Comparison of ENCODE assay signal across 11 cellular contexts in the genomic region with DNA sequence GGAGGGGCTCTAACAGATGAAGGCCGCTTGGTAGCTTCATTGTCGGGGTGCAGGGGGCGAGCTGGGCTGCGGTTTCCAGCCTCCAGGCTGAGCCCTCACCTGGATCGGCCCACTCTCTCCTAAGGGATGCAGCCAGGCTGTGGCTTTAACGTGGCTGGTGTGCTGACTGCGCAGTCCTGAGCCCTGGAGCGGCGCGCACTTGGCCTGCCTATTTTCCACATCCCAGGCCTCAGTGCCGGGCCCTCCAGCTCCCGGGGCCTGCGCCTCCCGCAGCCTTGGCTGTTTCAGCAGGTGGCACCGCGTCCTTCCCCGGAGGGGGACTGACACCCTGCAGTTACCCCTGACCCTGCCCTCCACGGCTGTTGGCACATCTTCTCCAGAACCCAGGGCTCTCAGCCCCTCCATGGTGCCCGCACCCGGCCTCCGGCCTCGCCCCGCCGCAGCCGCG. TPM values are rescaled to one million over a fixed set of nuclear protein-coding genes. Genes with fewer than 3 reads are reported as not detected.
DNase-seq lines count a peak whose midpoint lies in the region; ATAC-seq and TF ChIP-seq lines count a peak whose summit lies in the region.
"Had no signal": no experiment of that assay in that cellular context is flagged by ENCODE, and none has a peak within 500 bp of the region (broad histone marks: within the 10 kb centered on the region; RNA-seq: fewer than 3 reads in every experiment).

No MANE protein-coding gene starts in this region.

- CTCF ChIA-PET in activated CD4-positive, alpha-beta memory T cell treated with anti-CD3 and anti-CD28 coated beads for 36 hours (lab: Charles Lee): interaction anchor here (0.7 to 1.9 kb wide), 8 partner anchors 13 to 381 kb away, joined by 3 to 10 read pairs (median 4); a partner anchor contains a TSS
- CTCF ChIA-PET in activated CD4-positive, alpha-beta memory T cell treated with anti-CD3 and anti-CD28 coated beads, Interleukin-2, amount 10 ng/mL, durations not matched to agents 7 days and 5 days (lab: Charles Lee): interaction anchor here (0.9 to 3.0 kb wide), 10 partner anchors 12 to 293 kb away, joined by 3 to 15 read pairs (median 4); a partner anchor contains a TSS
- CTCF ChIA-PET in A673 (lab: Charles Lee): no interaction called here

- no peak for ATAC-seq in T-helper 17 cell
- no peak for ATAC-seq in HG03135 (IDR thresholded peaks at IDR 0.05; ENCODE audit: unreplicated experiment)

- no peak for TF ChIP-seq CTCF in A673 (conservative IDR thresholded peaks at IDR 0.05; ENCODE audit: low read depth, low read length)

- no peak overlapping the region for H3K27ac ChIP-seq in A673 (ENCODE audit: low read depth, low read length, poor library complexity, severe bottlenecking)

- BruUV-seq in A673 (replicated peaks; lab: Mats Ljungman, UMichigan): no TSS peak

- H3K27ac Mint-ChIP-seq in activated CD4-positive, alpha-beta memory T cell treated with anti-CD3 and anti-CD28 coated beads for 36 hours: no peak overlapping the region
- no peak overlapping the region for H3K27ac Mint-ChIP-seq in activated CD4-positive, alpha-beta memory T cell treated with anti-CD3 and anti-CD28 coated beads, Interleukin-2, amount 10 ng/mL, durations not matched to agents 7 days and 5 days
- peak overlapping the region; percentile 9 for H3K27ac Mint-ChIP-seq in T-helper 17 cell
- H3K27ac Mint-ChIP-seq: stimulated activated naive CD8-positive, alpha-beta T cell treated with anti-CD3 and anti-CD28 coated beads, Interleukin-15, amount 100 ng/mL, for 72 hours had no signal

- H3K4me3 ChIP-seq in iPS-18c (ENCODE audit: insufficient read depth, low read depth, low read length) (peak overlapping the region; percentile 15; the same call in 1 of the 2 replicates), skeletal muscle satellite cell (ENCODE audit: low read length) (no peak overlapping the region), A673 (ENCODE audit: low read depth, low read length, poor library complexity, severe bottlenecking) (no peak overlapping the region)

- peaks cover 18% of the 10 kb centered on the region for H3K4me1 ChIP-seq in skeletal muscle satellite cell (ENCODE audit: control insufficient read depth, insufficient read depth, low read length)
- no peaks in the 10 kb centered on the region for H3K4me1 ChIP-seq in A673 (ENCODE audit: insufficient read depth, low read length, poor library complexity, severe bottlenecking)

- peak overlapping the region; percentile 72 for H3K9ac ChIP-seq in skeletal muscle satellite cell (ENCODE audit: low read depth, low read length)

- no peaks in the 10 kb centered on the region for H3K9me3 Mint-ChIP-seq in activated CD4-positive, alpha-beta memory T cell treated with anti-CD3 and anti-CD28 coated beads for 36 hours
- no peaks in the 10 kb centered on the region for H3K9me3 Mint-ChIP-seq in activated CD4-positive, alpha-beta memory T cell treated with anti-CD3 and anti-CD28 coated beads, Interleukin-2, amount 10 ng/mL, durations not matched to agents 7 days and 5 days
- H3K9me3 Mint-ChIP-seq: stimulated activated naive CD8-positive, alpha-beta T cell treated with anti-CD3 and anti-CD28 coated beads, Interleukin-15, amount 100 ng/mL, for 72 hours had no signal

- no peak overlapping the region for H3K4me2 ChIP-seq in skeletal muscle satellite cell (ENCODE audit: low read length)

- no peak for DNase-seq in activated CD4-positive, alpha-beta memory T cell treated with anti-CD3 and anti-CD28 coated beads for 36 hours
- DNase-seq in activated CD4-positive, alpha-beta memory T cell treated with anti-CD3 and anti-CD28 coated beads, Interleukin-2, amount 10 ng/mL, durations not matched to agents 7 days and 5 days: no peak
- DNase-seq in T-helper 17 cell (peak in 1 of 3 donors; percentile 36), A673 (ENCODE audit: low spot score) (no peak), NCI-H1694 (lab: John Stamatoyannopoulos, UW) (no peak)
- DNase-seq: ACHN, NCI-H1694 treated with DMSO at 0.1 percent for 48 hours had no signal

- POLR2A ChIA-PET in activated CD4-positive, alpha-beta memory T cell treated with anti-CD3 and anti-CD28 coated beads for 36 hours (lab: Charles Lee): interaction anchor here (1.0 to 2.7 kb wide), 5 partner anchors 25 to 229 kb away, joined by 4 to 21 read pairs (median 5); a partner anchor contains a TSS
- POLR2A ChIA-PET in activated CD4-positive, alpha-beta memory T cell treated with anti-CD3 and anti-CD28 coated beads, Interleukin-2, amount 10 ng/mL, durations not matched to agents 7 days and 5 days (lab: Charles Lee): interaction anchor here (1.0 to 4.7 kb wide), 6 partner anchors 24 to 293 kb away, joined by 3 to 43 read pairs (median 7); a partner anchor contains a TSS
- POLR2A ChIA-PET in A673 (lab: Charles Lee; ENCODE audit: low non-redundant PET): no interaction called here

- H3K36me3 ChIP-seq in skeletal muscle satellite cell (ENCODE audit: insufficient read depth, low read length) (peaks cover 19% of the 10 kb centered on the region), A673 (ENCODE audit: insufficient read depth, low read length, poor library complexity, severe bottlenecking) (peaks cover 11% of the 10 kb centered on the region)

- H3K27me3 Mint-ChIP-seq in activated CD4-positive, alpha-beta memory T cell treated with anti-CD3 and anti-CD28 coated beads for 36 hours: no peaks in the 10 kb centered on the region
- no peaks in the 10 kb centered on the region for H3K27me3 Mint-ChIP-seq in activated CD4-positive, alpha-beta memory T cell treated with anti-CD3 and anti-CD28 coated beads, Interleukin-2, amount 10 ng/mL, durations not matched to agents 7 days and 5 days
- no peaks in the 10 kb centered on the region for H3K27me3 Mint-ChIP-seq in T-helper 17 cell
- H3K27me3 Mint-ChIP-seq: stimulated activated naive CD8-positive, alpha-beta T cell treated with anti-CD3 and anti-CD28 coated beads, Interleukin-15, amount 100 ng/mL, for 72 hours had no signal

- no peaks in the 10 kb centered on the region for H3K9me3 ChIP-seq in T-helper 17 cell (ENCODE audit: control insufficient read depth, low read length, poor library complexity, severe bottlenecking)
- H3K9me3 ChIP-seq in iPS-18c (ENCODE audit: control insufficient read depth, insufficient read depth, low read length): no peaks in the 10 kb centered on the region
- no peaks in the 10 kb centered on the region for H3K9me3 ChIP-seq in skeletal muscle satellite cell (replicated peaks; ENCODE audit: low read length)
- H3K9me3 ChIP-seq in A673 (ENCODE audit: low read depth, low read length, poor library complexity, severe bottlenecking): no peaks in the 10 kb centered on the region

- H3K27me3 ChIP-seq in skeletal muscle satellite cell (ENCODE audit: control insufficient read depth, insufficient read depth, low read length) (no peaks in the 10 kb centered on the region), A673 (replicated peaks; ENCODE audit: insufficient read depth, low read depth, low read length, poor library complexity) (no peaks in the 10 kb centered on the region)

- H3K36me3 Mint-ChIP-seq in activated CD4-positive, alpha-beta memory T cell treated with anti-CD3 and anti-CD28 coated beads for 36 hours: peaks cover 9% of the 10 kb centered on the region
- peaks cover 17% of the 10 kb centered on the region for H3K36me3 Mint-ChIP-seq in activated CD4-positive, alpha-beta memory T cell treated with anti-CD3 and anti-CD28 coated beads, Interleukin-2, amount 10 ng/mL, durations not matched to agents 7 days and 5 days (ENCODE audit: low read depth)
- H3K36me3 Mint-ChIP-seq in T-helper 17 cell (ENCODE audit: low read depth): no peaks in the 10 kb centered on the region

- H3K4me1 Mint-ChIP-seq in activated CD4-positive, alpha-beta memory T cell treated with anti-CD3 and anti-CD28 coated beads for 36 hours (ENCODE audit: low read depth): peaks cover 19% of the 10 kb centered on the region
- peaks cover 23% of the 10 kb centered on the region for H3K4me1 Mint-ChIP-seq in activated CD4-positive, alpha-beta memory T cell treated with anti-CD3 and anti-CD28 coated beads, Interleukin-2, amount 10 ng/mL, durations not matched to agents 7 days and 5 days
- H3K4me1 Mint-ChIP-seq in T-helper 17 cell: peaks cover 16% of the 10 kb centered on the region

- H3K4me3 Mint-ChIP-seq in activated CD4-positive, alpha-beta memory T cell treated with anti-CD3 and anti-CD28 coated beads for 36 hours: peak overlapping the region; percentile 12
- no peak overlapping the region for H3K4me3 Mint-ChIP-seq in activated CD4-positive, alpha-beta memory T cell treated with anti-CD3 and anti-CD28 coated beads, Interleukin-2, amount 10 ng/mL, durations not matched to agents 7 days and 5 days
- H3K4me3 Mint-ChIP-seq in T-helper 17 cell: peak overlapping the region; percentile 68

- intact Hi-C loops in activated CD4-positive, alpha-beta memory T cell treated with anti-CD3 and anti-CD28 coated beads for 36 hours (cut with micrococcal nuclease): no loop called here
- intact Hi-C loops in A673 (cut with micrococcal nuclease; ENCODE audit: unreplicated experiment): loop anchor here (10.0 kb wide), 1 partner anchor 482 kb away; a partner anchor contains a TSS

RNA-seq across cellular contexts. Expression of a gene that starts 1.4 kb away (rescaled TPM):
- total RNA-seq in activated CD4-positive, alpha-beta memory T cell treated with anti-CD3 and anti-CD28 coated beads for 36 hours: 10 to 100 TPM; 25.8 to 41.0 TPM
- total RNA-seq in activated CD4-positive, alpha-beta memory T cell treated with anti-CD3 and anti-CD28 coated beads, Interleukin-2, amount 10 ng/mL, durations not matched to agents 7 days and 5 days: 10 to 100 TPM; 21.7 to 22.1 TPM
- total RNA-seq in T-helper 17 cell: 10 to 100 TPM; 66.4 to 90.1 TPM
- not detected in 2 replicates for total RNA-seq in skeletal muscle satellite cell (2012; rRNA removed)
- 49.1 and 96.5 TPM in 2 replicates for total RNA-seq in A673 (2021)

RNA-seq across cellular contexts. Expression of a gene that starts 27.1 kb away (rescaled TPM):
- 10 to 100 TPM; 41.6 to 43.0 TPM for total RNA-seq in activated CD4-positive, alpha-beta memory T cell treated with anti-CD3 and anti-CD28 coated beads for 36 hours
- 10 to 100 TPM; 32.1 to 32.7 TPM for total RNA-seq in activated CD4-positive, alpha-beta memory T cell treated with anti-CD3 and anti-CD28 coated beads, Interleukin-2, amount 10 ng/mL, durations not matched to agents 7 days and 5 days
- total RNA-seq in T-helper 17 cell (10 to 100 TPM; 18.3 to 18.4 TPM), A673 (2021) (67.7 and 76.4 TPM in 2 replicates)
- 22.3 and 25.1 TPM in 2 replicates for total RNA-seq in skeletal muscle satellite cell (2012; rRNA removed)
